ENCODE assay signal across 13 cellular contexts in genomic region chr10:44398747-44399477, GRCh38. TPM values are rescaled to one million over a fixed set of nuclear protein-coding genes. Genes with fewer than 3 reads are reported as not detected.
"Had no signal": no experiment of that assay in that cellular context is flagged by ENCODE, and none has a peak within 500 bp of the region (broad histone marks: within the 10 kb centered on the region; RNA-seq: fewer than 3 reads in every experiment).

No MANE protein-coding gene starts in this region.

- H3K27ac ChIP-seq: adrenal gland, body of pancreas, SJSA1, skin epidermis, thyroid gland had no signal

- H3K36me3 ChIP-seq: adrenal gland, SJSA1, thyroid gland had no signal

- H3K9me3 ChIP-seq: adrenal gland, body of pancreas, SJSA1, thyroid gland had no signal

- H3K27me3 ChIP-seq: adrenal gland, body of pancreas, SJSA1, thyroid gland had no signal

- H3K4me3 ChIP-seq: adrenal gland, body of pancreas, SJSA1, skin epidermis, thyroid gland had no signal

- FAIRE-seq: islet of Langerhans had no signal

- H3K4me1 ChIP-seq: adrenal gland, SJSA1 had no signal

- ATAC-seq: body of pancreas, left lobe of liver had no signal

- DNase-seq: activated CD4-positive, alpha-beta memory T cell treated with anti-CD3 and anti-CD28 coated beads, Interleukin-2, amount 10 ng/mL, durations not matched to agents 7 days and 5 days; activated CD8-positive, alpha-beta memory T cell treated with anti-CD3 and anti-CD28 coated beads, Interleukin-2, amount 50 U/mL, for 4 hours; activated naive CD4-positive, alpha-beta T cell treated with anti-CD3 and anti-CD28 coated beads, Interleukin-2, amount 50 U/mL, for 16 hours; body of pancreas; erythroblast; nephron progenitor cell; T-helper 9 cell; thyroid gland had no signal

RNA-seq across cellular contexts. Expression of gene CXCL12, which starts 14.0 kb away (rescaled TPM):
- total RNA-seq: activated CD4-positive, alpha-beta memory T cell treated with anti-CD3 and anti-CD28 coated beads, Interleukin-2, amount 10 ng/mL, durations not matched to agents 7 days and 5 days; SJSA1 had no signal
